13 cellular contexts compared by ENCODE assay signal in genomic region chr1:155776414-155776813, GRCh38.
DNase-seq lines count a peak whose midpoint lies in the region; ATAC-seq, FAIRE-seq and TF ChIP-seq lines count a peak whose summit lies in the region.
"Had no signal": no experiment of that assay in that cellular context is flagged by ENCODE, and none has a peak within 500 bp of the region (broad histone marks: within the 10 kb centered on the region; RNA-seq: fewer than 3 reads in every experiment).

No MANE protein-coding gene starts in this region.

- H3K27me3 ChIP-seq in osteoblast (ENCODE audit: insufficient read depth, low read length), result no peaks in the 10 kb centered on the region
- no peaks in the 10 kb centered on the region for H3K27me3 ChIP-seq in gastroesophageal sphincter

- H3K27ac Mint-ChIP-seq in activated T-helper 1 cell treated with anti-CD3 and anti-CD28 coated beads, Interleukin-12 subunit alpha, Interleukin-12 subunit beta, Interleukin-2, Interleukin-4 antibody, amounts not matched to agents 30 ng/mL and 10 ng/mL and 1 ng/mL, durations not matched to agents 14 hours and 24 hours and 36 hours, result peak overlapping the region; percentile 61
- H3K27ac Mint-ChIP-seq: brain had no signal

- no peaks in the 10 kb centered on the region for H4K20me1 ChIP-seq in osteoblast (ENCODE audit: insufficient read depth, low read length)

- no peaks in the 10 kb centered on the region for H3K27me3 Mint-ChIP-seq in activated T-helper 1 cell treated with anti-CD3 and anti-CD28 coated beads, Interleukin-12 subunit alpha, Interleukin-12 subunit beta, Interleukin-2, Interleukin-4 antibody, amounts not matched to agents 30 ng/mL and 10 ng/mL and 1 ng/mL, durations not matched to agents 14 hours and 24 hours and 36 hours (ENCODE audit: insufficient read depth)
- H3K27me3 Mint-ChIP-seq: brain had no signal

- FAIRE-seq in GM19239 (lab: Jason Lieb, UNC), result no peak
- FAIRE-seq: H1 had no signal

- no peak overlapping the region for H3K4me3 ChIP-seq in osteoblast (ENCODE audit: insufficient read depth, low read length)
- no peak overlapping the region for H3K4me3 ChIP-seq in gastroesophageal sphincter
- H3K4me3 ChIP-seq: lower lobe of right lung had no signal

- intact Hi-C loops in activated T-helper 1 cell treated with anti-CD3 and anti-CD28 coated beads, Interleukin-12 subunit alpha, Interleukin-12 subunit beta, Interleukin-2, Interleukin-4 antibody, amounts not matched to agents 30 ng/mL and 10 ng/mL and 1 ng/mL, durations not matched to agents 14 hours and 24 hours and 36 hours (cut with micrococcal nuclease), result no loop called here

- in situ Hi-C loops in KBM-7 (cut with MboI; ENCODE audit: low pct_unique_long_range_greater_than_20kb, low sequenced_read_pairs), result no loop called here

- H3K4me1 Mint-ChIP-seq in activated T-helper 1 cell treated with anti-CD3 and anti-CD28 coated beads, Interleukin-12 subunit alpha, Interleukin-12 subunit beta, Interleukin-2, Interleukin-4 antibody, amounts not matched to agents 30 ng/mL and 10 ng/mL and 1 ng/mL, durations not matched to agents 14 hours and 24 hours and 36 hours (ENCODE audit: low read depth), result peaks cover 16% of the 10 kb centered on the region
- H3K4me1 Mint-ChIP-seq: brain had no signal

- no peak for TF ChIP-seq POLR2A in gastroesophageal sphincter (IDR thresholded peaks at IDR 0.05)

- 87 to 90% methylated on average over 2 to 3 of the region's 4 CpGs for whole genome bisulfite sequencing in gastroesophageal sphincter (ENCODE audit: low coverage in 1 of 2), 2 donors

- H3K4me2 ChIP-seq in osteoblast (ENCODE audit: insufficient read depth, low read length), result no peak overlapping the region

- peak; percentile 24 for DNase-seq in activated CD8-positive, alpha-beta memory T cell treated with anti-CD3 and anti-CD28 coated beads for 24 hours
- DNase-seq in activated CD8-positive, alpha-beta memory T cell treated with anti-CD3 and anti-CD28 coated beads, Interleukin-2, amount 50 U/mL, for 4 hours, result no peak
- DNase-seq in KBM-7 (peak; percentile 40), osteoblast (ENCODE audit: insufficient read length, low spot score, missing footprints) (peak; percentile 13), GM19239 (ENCODE audit: insufficient read length, low spot score) (no peak), omental fat pad (ENCODE audit: low spot score) (no peak)
- no peak for DNase-seq in activated T-helper 1 cell treated with anti-CD3 and anti-CD28 coated beads, Interleukin-12 subunit alpha, Interleukin-12 subunit beta, Interleukin-2, Interleukin-4 antibody, amounts not matched to agents 30 ng/mL and 10 ng/mL and 1 ng/mL, durations not matched to agents 14 hours and 24 hours and 36 hours (ENCODE audit: low spot score)
- DNase-seq: DMS153, lower lobe of right lung, occipital lobe had no signal

- H3K4me1 ChIP-seq in osteoblast (ENCODE audit: insufficient read depth, low read length) (no peaks in the 10 kb centered on the region), gastroesophageal sphincter (no peaks in the 10 kb centered on the region)
- H3K4me1 ChIP-seq: lower lobe of right lung had no signal

- no peaks in the 10 kb centered on the region for H3K79me2 ChIP-seq in osteoblast (ENCODE audit: insufficient read depth, low read length)

- no peaks in the 10 kb centered on the region for H3K9me3 Mint-ChIP-seq in activated T-helper 1 cell treated with anti-CD3 and anti-CD28 coated beads, Interleukin-12 subunit alpha, Interleukin-12 subunit beta, Interleukin-2, Interleukin-4 antibody, amounts not matched to agents 30 ng/mL and 10 ng/mL and 1 ng/mL, durations not matched to agents 14 hours and 24 hours and 36 hours
- H3K9me3 Mint-ChIP-seq: brain had no signal

- H3K9me3 ChIP-seq in osteoblast (ENCODE audit: low read depth, low read length) (no peaks in the 10 kb centered on the region), gastroesophageal sphincter (no peaks in the 10 kb centered on the region)
- H3K9me3 ChIP-seq: lower lobe of right lung had no signal

- no peak overlapping the region for H3K27ac ChIP-seq in osteoblast (ENCODE audit: low read depth, low read length)
- no peak overlapping the region for H3K27ac ChIP-seq in gastroesophageal sphincter
- H3K27ac ChIP-seq: lower lobe of right lung had no signal

- H2AFZ ChIP-seq in osteoblast (ENCODE audit: low read length), result no peak overlapping the region

- TF ChIP-seq CTCF in osteoblast (IDR thresholded peaks at IDR 0.05; ENCODE audit: extremely low read depth, low read depth, low read length), result no peak
- no peak for TF ChIP-seq CTCF in gastroesophageal sphincter (IDR thresholded peaks at IDR 0.05)
- no peak for TF ChIP-seq CTCF in omental fat pad (IDR thresholded peaks at IDR 0.05)

- H3K36me3 ChIP-seq in osteoblast (ENCODE audit: insufficient read depth, low read length), result peaks cover 65% of the 10 kb centered on the region
- peaks cover 0 to 93% of the 10 kb centered on the region in 2 donors for H3K36me3 ChIP-seq in gastroesophageal sphincter

- peaks cover 52% of the 10 kb centered on the region for H3K36me3 Mint-ChIP-seq in activated T-helper 1 cell treated with anti-CD3 and anti-CD28 coated beads, Interleukin-12 subunit alpha, Interleukin-12 subunit beta, Interleukin-2, Interleukin-4 antibody, amounts not matched to agents 30 ng/mL and 10 ng/mL and 1 ng/mL, durations not matched to agents 14 hours and 24 hours and 36 hours (ENCODE audit: low read depth)

- ATAC-seq in gastroesophageal sphincter (no peak), omental fat pad (ENCODE audit: low FRiP score) (no peak)
- ATAC-seq: lower lobe of right lung had no signal

- no peak overlapping the region for H3K4me3 Mint-ChIP-seq in activated T-helper 1 cell treated with anti-CD3 and anti-CD28 coated beads, Interleukin-12 subunit alpha, Interleukin-12 subunit beta, Interleukin-2, Interleukin-4 antibody, amounts not matched to agents 30 ng/mL and 10 ng/mL and 1 ng/mL, durations not matched to agents 14 hours and 24 hours and 36 hours
- H3K4me3 Mint-ChIP-seq: brain had no signal

- no peak for TF ChIP-seq EP300 in gastroesophageal sphincter (IDR thresholded peaks at IDR 0.05)

Comparison
In these comparisons a context has a peak if more than half of its experiments do, and no peak if none do; other contexts are left out.
1. DNase-seq: peak in activated CD8-positive, alpha-beta memory T cell treated with anti-CD3 and anti-CD28 coated beads for 24 hours (single experiment), KBM-7 (single experiment) and osteoblast (single experiment); none in activated CD8-positive, alpha-beta memory T cell treated with anti-CD3 and anti-CD28 coated beads, Interleukin-2, amount 50 U/mL, for 4 hours (single experiment), activated T-helper 1 cell treated with anti-CD3 and anti-CD28 coated beads, Interleukin-12 subunit alpha, Interleukin-12 subunit beta, Interleukin-2, Interleukin-4 antibody, amounts not matched to agents 30 ng/mL and 10 ng/mL and 1 ng/mL, durations not matched to agents 14 hours and 24 hours and 36 hours (single experiment), GM19239 (single experiment) and omental fat pad (single experiment).